ENCODE assay signal across 25 cellular contexts in genomic region chr20:36271639-36272546, GRCh38. TPM values are rescaled to one million over a fixed set of nuclear protein-coding genes. Genes with fewer than 3 reads are reported as not detected.
DNase-seq lines count a peak whose midpoint lies in the region; ATAC-seq, FAIRE-seq and TF ChIP-seq lines count a peak whose summit lies in the region.
"Had no signal": no experiment of that assay in that cellular context is flagged by ENCODE, and none has a peak within 500 bp of the region (broad histone marks: within the 10 kb centered on the region; RNA-seq: fewer than 3 reads in every experiment).

No MANE protein-coding gene starts in this region.

- peaks cover 3% of the 10 kb centered on the region for H3K79me2 ChIP-seq in HepG2 (ENCODE audit: insufficient read depth, low read length)
- H3K79me2 ChIP-seq in neural progenitor cell (ENCODE audit: low read depth), result no peaks in the 10 kb centered on the region

- no peak for TF ChIP-seq POLR2A in HepG2 (IDR thresholded peaks at IDR 0.05; ENCODE audit: insufficient read depth in 1 of 2, low read depth in 2 of 2, low read length in 2 of 2)
- TF ChIP-seq POLR2A in right lobe of liver (IDR thresholded peaks at IDR 0.05), result no peak
- no peak for TF ChIP-seq POLR2A in sigmoid colon (IDR thresholded peaks at IDR 0.05)

- TF ChIP-seq RAD21 in HepG2 (CRISPR knock-in tag; IDR thresholded peaks at IDR 0.05), result no peak

- CTCF ChIA-PET in HepG2 (lab: Yijun Ruan, JAX; ENCODE audit: low intra/inter-chr PET ratio, low total read pairs), result no interaction called here

- H3K4me2 ChIP-seq in HepG2 (ENCODE audit: low read depth, low read length), result peak overlapping the region; percentile 57
- H3K4me2 ChIP-seq in neural progenitor cell, result no peak overlapping the region

- no peak for TF ChIP-seq EP300 in HepG2 (IDR thresholded peaks at IDR 0.05; ENCODE audit: low read depth in 2 of 2, low read length in 2 of 2)
- no peak for TF ChIP-seq EP300 in HepG2 (CRISPR knock-in tag; IDR thresholded peaks at IDR 0.05; ENCODE audit: borderline replicate concordance)
- no peak for TF ChIP-seq EP300 in sigmoid colon (IDR thresholded peaks at IDR 0.05)

- POLR2A ChIA-PET in HepG2 (lab: Yijun Ruan, JAX), result interaction anchor here (0.5 to 3.5 kb wide), 8 partner anchors 10 to 317 kb away, joined by 3 to 10 read pairs (median 4); partner anchors contain the start of gene SCAND1

- ATAC-seq in HepG2 (peak; percentile 31), right lobe of liver (no peak)
- ATAC-seq in activated T-helper 17 cell treated with anti-CD3 and anti-CD28 coated beads, Interleukin-2, amount 50 U/mL, for 72 hours (replicated peaks), result no peak
- no peak for ATAC-seq in effector memory CD8-positive, alpha-beta T cell (replicated peaks)

- BruUV-seq in HepG2 (replicated peaks; lab: Mats Ljungman, UMichigan), result TSS peak; percentile 64

- H3K27ac Mint-ChIP-seq in activated T-helper 17 cell treated with anti-CD3 and anti-CD28 coated beads, Interleukin-2, amount 50 U/mL, for 72 hours, result peak overlapping the region; percentile 15
- H3K27ac Mint-ChIP-seq in neural progenitor cell, result peak overlapping the region; percentile 32
- no peak overlapping the region for H3K27ac Mint-ChIP-seq in effector memory CD8-positive, alpha-beta T cell

- H3K27me3 ChIP-seq in HepG2 (ENCODE audit: control insufficient read depth in 1 of 2, insufficient read depth in 2 of 2, low read length in 2 of 2), result peaks cover 2 to 31% of the 10 kb centered on the region in 2 experiments; a peak in 4 of 5 replicates
- no peaks in the 10 kb centered on the region for H3K27me3 ChIP-seq in right lobe of liver
- no peaks in the 10 kb centered on the region for H3K27me3 ChIP-seq in neural progenitor cell
- H3K27me3 ChIP-seq in sigmoid colon, result peaks cover 0 to 21% (median 13%) of the 10 kb centered on the region in 3 donors
- H3K27me3 ChIP-seq: BE2C had no signal

- no peak overlapping the region for H3K4me3 Mint-ChIP-seq in activated T-helper 17 cell treated with anti-CD3 and anti-CD28 coated beads, Interleukin-2, amount 50 U/mL, for 72 hours
- peak overlapping the region; percentile 46 for H3K4me3 Mint-ChIP-seq in neural progenitor cell
- no peak overlapping the region for H3K4me3 Mint-ChIP-seq in effector memory CD8-positive, alpha-beta T cell
- H3K4me3 Mint-ChIP-seq: CD14-positive monocyte; CD8-positive, alpha-beta memory T cell had no signal

- H2AFZ ChIP-seq in HepG2 (ENCODE audit: low read length) (peak overlapping the region; percentile 57), neural progenitor cell (replicated peaks) (peak overlapping the region; percentile 3)

- intact Hi-C loops in HepG2 (cut with micrococcal nuclease; ENCODE audit: unreplicated experiment), result loop anchor here (10.0 kb wide), 1 partner anchor 123 kb away; no protein-coding TSS in a partner anchor
- intact Hi-C loops in right lobe of liver (cut with DNase I), result no loop called here
- intact Hi-C loops in sigmoid colon (cut with DNase I), result no loop called here

- no peaks in the 10 kb centered on the region for H4K20me1 ChIP-seq in HepG2 (ENCODE audit: insufficient read depth, low read length)
- no peaks in the 10 kb centered on the region for H4K20me1 ChIP-seq in neural progenitor cell (ENCODE audit: low read depth)

- H3K4me1 ChIP-seq in HepG2 (ENCODE audit: insufficient read depth, low read length) (peaks cover 41% of the 10 kb centered on the region), right lobe of liver (no peaks in the 10 kb centered on the region), neural progenitor cell (peaks cover 19% of the 10 kb centered on the region), sigmoid colon (no peaks in the 10 kb centered on the region)

- TF ChIP-seq CTCF in HepG2 (CRISPR knock-in tag; IDR thresholded peaks at IDR 0.05) (no peak), right lobe of liver (IDR thresholded peaks at IDR 0.05) (no peak), neural progenitor cell (IDR thresholded peaks at IDR 0.05) (no peak), sigmoid colon (IDR thresholded peaks at IDR 0.05) (no peak)

- no peak for FAIRE-seq in HepG2 (lab: Jason Lieb, UNC)
- FAIRE-seq: GM18507 had no signal

- no peaks in the 10 kb centered on the region for H3K9me3 Mint-ChIP-seq in activated T-helper 17 cell treated with anti-CD3 and anti-CD28 coated beads, Interleukin-2, amount 50 U/mL, for 72 hours
- H3K9me3 Mint-ChIP-seq in neural progenitor cell, result no peaks in the 10 kb centered on the region
- no peaks in the 10 kb centered on the region for H3K9me3 Mint-ChIP-seq in effector memory CD8-positive, alpha-beta T cell
- H3K9me3 Mint-ChIP-seq: CD8-positive, alpha-beta memory T cell had no signal

- DNase-seq in HepG2 (ENCODE audit: low spot score), result no peak
- DNase-seq in right lobe of liver, result no peak
- DNase-seq in neural progenitor cell (ENCODE audit: low spot score), result no peak
- DNase-seq in sigmoid colon, result peak; percentile 24
- no peak for DNase-seq in effector memory CD8-positive, alpha-beta T cell
- no peak for DNase-seq in activated CD4-positive, alpha-beta T cell treated with anti-CD3 and anti-CD28 coated beads for 4 hours
- no peak for DNase-seq in GM03348 (ENCODE audit: low spot score)
- DNase-seq: 8988T; ACHN; BE2C; CD8-positive, alpha-beta memory T cell; DMS 273 treated with DMSO at 0.1 percent for 48 hours; DMS79 treated with DMSO at 0.1 percent for 48 hours; HCEC 1CT; KBM-7; MM.1S; NCI-H2029 treated with DMSO at 0.1 percent for 48 hours; NCI-H446 treated with DMSO at 0.1 percent for 48 hours; NCI-H82; NK-92 treated with Interleukin-12 subunit alpha and Interleukin-12 subunit beta, amount 100 ng/mL, for 24 hours; RPMI8226; SHP77 had no signal

- no peaks in the 10 kb centered on the region for H3K36me3 Mint-ChIP-seq in activated T-helper 17 cell treated with anti-CD3 and anti-CD28 coated beads, Interleukin-2, amount 50 U/mL, for 72 hours (ENCODE audit: low read depth)
- H3K36me3 Mint-ChIP-seq in neural progenitor cell, result no peaks in the 10 kb centered on the region
- no peaks in the 10 kb centered on the region for H3K36me3 Mint-ChIP-seq in effector memory CD8-positive, alpha-beta T cell (ENCODE audit: insufficient read depth)
- H3K36me3 Mint-ChIP-seq: CD14-positive monocyte; CD8-positive, alpha-beta memory T cell had no signal

- H3F3A ChIP-seq in neural progenitor cell (ENCODE audit: low read depth), result no peaks in the 10 kb centered on the region

- H3K27ac ChIP-seq in HepG2 (ENCODE audit: extremely low read length, insufficient read depth, low read length), result peak overlapping the region; percentile 57
- H3K27ac ChIP-seq in right lobe of liver, result no peak overlapping the region
- no peak overlapping the region for H3K27ac ChIP-seq in neural progenitor cell
- H3K27ac ChIP-seq in sigmoid colon, result no peak overlapping the region

- 60% methylated on average over 21 of the region's 21 CpGs for WGBS in HepG2 (ENCODE audit: low lambda C conversion rate)
- WGBS in right lobe of liver (ENCODE audit: insufficient coverage, low coverage, low lambda C conversion rate, missing lambda C conversion rate), result 88% methylated on average over 13 of the region's 21 CpGs
- WGBS in sigmoid colon, 2 donors, result 89 to 91% methylated on average over 21 of the region's 21 CpGs

- H3K4me3 ChIP-seq in HepG2 (replicated peaks in 1 of 3; ENCODE audit: insufficient read depth in 1 of 3, low read depth in 2 of 3, low read length in 3 of 3), result peak overlapping the region; percentile 9 to 58 (median 56); a peak in 5 of 6 replicates
- no peak overlapping the region for H3K4me3 ChIP-seq in right lobe of liver
- no peak overlapping the region for H3K4me3 ChIP-seq in neural progenitor cell
- no peak overlapping the region for H3K4me3 ChIP-seq in sigmoid colon

- H3K9me3 ChIP-seq in HepG2 (ENCODE audit: low read length) (no peaks in the 10 kb centered on the region), right lobe of liver (no peaks in the 10 kb centered on the region), neural progenitor cell (ENCODE audit: low read depth) (no peaks in the 10 kb centered on the region), sigmoid colon (no peaks in the 10 kb centered on the region)
- H3K9me3 ChIP-seq: BE2C had no signal

- in situ Hi-C loops in HepG2 (cut with HindIII; ENCODE audit: extremely low pct_ligation_motif_present, low pct_unique_long_range_greater_than_20kb), result no loop called here

- H3K4me1 Mint-ChIP-seq in activated T-helper 17 cell treated with anti-CD3 and anti-CD28 coated beads, Interleukin-2, amount 50 U/mL, for 72 hours, result no peaks in the 10 kb centered on the region
- H3K4me1 Mint-ChIP-seq in neural progenitor cell, result peaks cover 46% of the 10 kb centered on the region
- no peaks in the 10 kb centered on the region for H3K4me1 Mint-ChIP-seq in effector memory CD8-positive, alpha-beta T cell (ENCODE audit: low read depth in 2 of 2)
- H3K4me1 Mint-ChIP-seq: CD14-positive monocyte; CD8-positive, alpha-beta memory T cell had no signal

- peak overlapping the region; percentile 24 for H3K9ac ChIP-seq in HepG2 (ENCODE audit: insufficient read depth, low read depth, low read length)
- H3K9ac ChIP-seq in neural progenitor cell, result no peak overlapping the region

- H3K36me3 ChIP-seq in HepG2 (replicated peaks in 1 of 2; ENCODE audit: control insufficient read depth in 1 of 2, insufficient read depth in 2 of 2, low read length in 2 of 2), result no peaks in the 10 kb centered on the region
- no peaks in the 10 kb centered on the region for H3K36me3 ChIP-seq in right lobe of liver
- H3K36me3 ChIP-seq in neural progenitor cell, result no peaks in the 10 kb centered on the region
- no peaks in the 10 kb centered on the region for H3K36me3 ChIP-seq in sigmoid colon
- H3K36me3 ChIP-seq: BE2C had no signal

- H3K27me3 Mint-ChIP-seq in activated T-helper 17 cell treated with anti-CD3 and anti-CD28 coated beads, Interleukin-2, amount 50 U/mL, for 72 hours, result peaks cover 15% of the 10 kb centered on the region
- H3K27me3 Mint-ChIP-seq in neural progenitor cell (ENCODE audit: insufficient read depth, low read depth), result peaks cover 3% of the 10 kb centered on the region
- peaks cover 30 to 49% of the 10 kb centered on the region in 2 donors for H3K27me3 Mint-ChIP-seq in effector memory CD8-positive, alpha-beta T cell

RNA-seq across cellular contexts. Expression of gene DLGAP4, which starts 34.2 kb away (rescaled TPM):
- 13.3 and 15.2 TPM in 2 replicates for total RNA-seq in HepG2 (2016; rRNA removed; fragmentation: Illumina TruSeq; extraction: Trizol)
- 17.7 and 20.1 TPM in 2 replicates for total RNA-seq in HepG2 (2016; cell fraction: cytosol; rRNA removed; fragmentation: Illumina TruSeq; extraction: Trizol; ENCODE audit: low read depth)
- 10.7 and 12.5 TPM in 2 replicates for total RNA-seq in HepG2 (2016; cell fraction: insoluble cytoplasmic fraction; rRNA removed; fragmentation: Illumina TruSeq; extraction: Trizol)
- total RNA-seq in HepG2 (2016; cell fraction: membrane; rRNA removed; fragmentation: Illumina TruSeq; extraction: Trizol), result 30.2 and 36.1 TPM in 2 replicates
- 14.3 and 17.6 TPM in 2 replicates for total RNA-seq in HepG2 (2016; cell fraction: nucleus; rRNA removed; fragmentation: Illumina TruSeq; extraction: Trizol)
- 26.7 and 33.5 TPM in 2 replicates for polyA plus RNA-seq in HepG2 (2011; rRNA removed)
- 18.9 and 28.9 TPM in 2 replicates for polyA plus RNA-seq in HepG2 (2011; cell fraction: cytosol; rRNA removed)
- polyA plus RNA-seq in HepG2 (2011; cell fraction: nucleus; rRNA removed), result 81.3 and 93.4 TPM in 2 replicates
- polyA plus RNA-seq in HepG2 (2012), result 33.2 and 39.1 TPM in 2 replicates
- 42.6 and 57.9 TPM in 2 replicates for polyA plus RNA-seq in HepG2 (2016; cell fraction: cytosol; fragmentation: Illumina TruSeq; extraction: Trizol; ENCODE audit: low read depth)
- 32.0 and 44.7 TPM in 2 replicates for polyA plus RNA-seq in HepG2 (2016; cell fraction: insoluble cytoplasmic fraction; fragmentation: Illumina TruSeq; extraction: Trizol; ENCODE audit: low read depth)
- polyA plus RNA-seq in HepG2 (2016; cell fraction: membrane; fragmentation: Illumina TruSeq; extraction: Trizol; ENCODE audit: low read depth), result 45.4 and 49.0 TPM in 2 replicates
- polyA plus RNA-seq in HepG2 (2016; cell fraction: nucleus; fragmentation: Illumina TruSeq; extraction: Trizol; ENCODE audit: insufficient read depth, low read depth), result 63.9 and 68.5 TPM in 2 replicates
- 15.9 and 38.7 TPM in 2 replicates for polyA minus RNA-seq in HepG2 (2011; rRNA and poly(A)+ RNA removed; ENCODE audit: low replicate concordance)
- 33.7 and 42.9 TPM in 2 replicates for polyA minus RNA-seq in HepG2 (2011; cell fraction: cytosol; rRNA and poly(A)+ RNA removed)
- polyA minus RNA-seq in HepG2 (2011; cell fraction: nucleus; rRNA and poly(A)+ RNA removed), result 29.9 and 33.6 TPM in 2 replicates
- 10 to 100 TPM; 15.5 to 35.1 (median 23.2) TPM for total RNA-seq in right lobe of liver
- 10 to 100 TPM; 34.8 to 83.7 TPM for total RNA-seq in activated T-helper 17 cell treated with anti-CD3 and anti-CD28 coated beads, Interleukin-2, amount 50 U/mL, for 72 hours
- 21.7 and 74.5 TPM in 2 replicates for total RNA-seq in neural progenitor cell (ENCODE audit: low replicate concordance)
- total RNA-seq in sigmoid colon, result 10 to 100 TPM; 21.0 to 60.7 (median 37.5) TPM
- 10 to 100 TPM; 21.7 to 36.9 (median 23.4) TPM for polyA plus RNA-seq in sigmoid colon

RNA-seq across cellular contexts. Expression of gene AAR2, which starts 35.6 kb away (rescaled TPM):
- total RNA-seq in HepG2 (2016; rRNA removed; fragmentation: Illumina TruSeq; extraction: Trizol) (46.2 and 56.5 TPM in 2 replicates), right lobe of liver (10 to 100 TPM; 11.8 to 16.7 (median 13.5) TPM), neural progenitor cell (ENCODE audit: low replicate concordance) (19.7 and 26.6 TPM in 2 replicates), sigmoid colon (10 to 100 TPM; 26.5 to 39.6 (median 34.8) TPM)
- total RNA-seq in HepG2 (2016; cell fraction: cytosol; rRNA removed; fragmentation: Illumina TruSeq; extraction: Trizol; ENCODE audit: low read depth), result 6.6 and 7.3 TPM in 2 replicates
- total RNA-seq in HepG2 (2016; cell fraction: insoluble cytoplasmic fraction; rRNA removed; fragmentation: Illumina TruSeq; extraction: Trizol), result 45.1 and 55.7 TPM in 2 replicates
- total RNA-seq in HepG2 (2016; cell fraction: membrane; rRNA removed; fragmentation: Illumina TruSeq; extraction: Trizol), result 15.6 and 16.1 TPM in 2 replicates
- 31.3 and 35.6 TPM in 2 replicates for total RNA-seq in HepG2 (2016; cell fraction: nucleus; rRNA removed; fragmentation: Illumina TruSeq; extraction: Trizol)
- polyA plus RNA-seq in HepG2 (2011; rRNA removed) (45.2 and 50.5 TPM in 2 replicates), sigmoid colon (10 to 100 TPM; 11.4 to 22.7 (median 15.3) TPM)
- polyA plus RNA-seq in HepG2 (2011; cell fraction: cytosol; rRNA removed), result 37.7 and 43.1 TPM in 2 replicates
- polyA plus RNA-seq in HepG2 (2011; cell fraction: nucleus; rRNA removed), result 28.8 and 29.0 TPM in 2 replicates
- 29.3 and 35.7 TPM in 2 replicates for polyA plus RNA-seq in HepG2 (2012)
- polyA plus RNA-seq in HepG2 (2016; cell fraction: cytosol; fragmentation: Illumina TruSeq; extraction: Trizol; ENCODE audit: low read depth), result 4.9 and 5.0 TPM in 2 replicates
- 57.6 and 57.7 TPM in 2 replicates for polyA plus RNA-seq in HepG2 (2016; cell fraction: insoluble cytoplasmic fraction; fragmentation: Illumina TruSeq; extraction: Trizol; ENCODE audit: low read depth)
- 9.6 and 9.7 TPM in 2 replicates for polyA plus RNA-seq in HepG2 (2016; cell fraction: membrane; fragmentation: Illumina TruSeq; extraction: Trizol; ENCODE audit: low read depth)
- 41.9 and 45.1 TPM in 2 replicates for polyA plus RNA-seq in HepG2 (2016; cell fraction: nucleus; fragmentation: Illumina TruSeq; extraction: Trizol; ENCODE audit: insufficient read depth, low read depth)
- 89.7 and 103 TPM in 2 replicates for polyA minus RNA-seq in HepG2 (2011; rRNA and poly(A)+ RNA removed; ENCODE audit: low replicate concordance)
- polyA minus RNA-seq in HepG2 (2011; cell fraction: cytosol; rRNA and poly(A)+ RNA removed), result 24.4 and 25.0 TPM in 2 replicates
- polyA minus RNA-seq in HepG2 (2011; cell fraction: nucleus; rRNA and poly(A)+ RNA removed), result 26.8 and 34.2 TPM in 2 replicates
- 10 to 100 TPM; 15.3 to 20.6 TPM for total RNA-seq in activated T-helper 17 cell treated with anti-CD3 and anti-CD28 coated beads, Interleukin-2, amount 50 U/mL, for 72 hours

Comparison
In these comparisons a context has a peak if more than half of its experiments do, and no peak if none do; other contexts are left out.
1. H3K4me3 ChIP-seq: peak in HepG2 (3 of 3); none in right lobe of liver (0 of 3), neural progenitor cell (single experiment) and sigmoid colon (0 of 4).
2. H3K27ac Mint-ChIP-seq: peak in activated T-helper 17 cell treated with anti-CD3 and anti-CD28 coated beads, Interleukin-2, amount 50 U/mL, for 72 hours (single experiment) and neural progenitor cell (single experiment); none in effector memory CD8-positive, alpha-beta T cell (0 of 2).